In genomic region chr7:98280791-98281756, GRCh38 we compare ENCODE assay signal across 8 cellular contexts. TPM values are rescaled to one million over a fixed set of nuclear protein-coding genes. Genes with fewer than 3 reads are reported as not detected.
DNase-seq lines count a peak whose midpoint lies in the region; ATAC-seq and TF ChIP-seq lines count a peak whose summit lies in the region.

Gene BRI3 (plus strand): TSS chr7:98281686. CDS start chr7:98281796, 110 bp downstream.

- H3K9me3 ChIP-seq in DND-41 (ENCODE audit: insufficient read depth, low read length, severe bottlenecking): no peaks in the 10 kb centered on the region
- no peaks in the 10 kb centered on the region for H3K9me3 ChIP-seq in stomach smooth muscle (ENCODE audit: control insufficient read depth in 2 of 2, low read length in 2 of 2)

- H3K9me3 Mint-ChIP-seq in neural crest cell: no peaks in the 10 kb centered on the region

- H3K4me2 ChIP-seq in DND-41 (ENCODE audit: insufficient read depth, low read length): peak within 1 kb of the TSS; percentile 100

- peaks cover 23% of the 10 kb centered on the region for H3K4me1 Mint-ChIP-seq in neural crest cell

- H3K4me1 ChIP-seq in DND-41 (ENCODE audit: insufficient read depth, low read length): peaks cover 41% of the 10 kb centered on the region
- peaks cover 49% of the 10 kb centered on the region for H3K4me1 ChIP-seq in stomach smooth muscle (ENCODE audit: control insufficient read depth, insufficient read depth, low read length)

- peak; percentile 82 for ATAC-seq in DND-41 (ENCODE audit: insufficient read depth, low read depth)
- ATAC-seq in GM21786 (IDR thresholded peaks at IDR 0.05; ENCODE audit: unreplicated experiment): peak; percentile 85

- H3K27ac Mint-ChIP-seq in neural crest cell (ENCODE audit: unreplicated experiment): peak within 1 kb of the TSS; percentile 57

- H3K27me3 ChIP-seq in DND-41 (ENCODE audit: insufficient read depth, low read length, poor library complexity): no peaks in the 10 kb centered on the region
- H3K27me3 ChIP-seq in stomach smooth muscle (ENCODE audit: control insufficient read depth in 1 of 2, insufficient read depth in 2 of 2, low read length in 2 of 2): no peaks in the 10 kb centered on the region

- TF ChIP-seq POLR2A in Raji (IDR thresholded peaks at IDR 0.05; ENCODE audit: insufficient read depth, low read depth, low read length): peak; percentile 54

- DNase-seq in DND-41 (peak; percentile 88), LNCaP clone FGC (ENCODE audit: low read depth) (peak; percentile 83), fibroblast of villous mesenchyme (ENCODE audit: low read depth) (peak; percentile 92), neural crest cell (ENCODE audit: low read depth, low spot score) (peak; percentile 73)
- peak; percentile 95 for DNase-seq in activated effector memory CD4-positive, alpha-beta T cell treated with anti-CD3 and anti-CD28 coated beads, Interleukin-2, amount 50 U/mL, for 16 hours

- peaks cover 44% of the 10 kb centered on the region for H3K79me2 ChIP-seq in DND-41 (ENCODE audit: insufficient read depth, low read length)

- no peaks in the 10 kb centered on the region for H3K27me3 Mint-ChIP-seq in neural crest cell (ENCODE audit: low read depth)

- H2AFZ ChIP-seq in DND-41 (ENCODE audit: low read depth, low read length): peak within 1 kb of the TSS; percentile 93

- H3K27ac ChIP-seq in DND-41 (ENCODE audit: low read length) (peak within 1 kb of the TSS; percentile 79), stomach smooth muscle (ENCODE audit: low read length) (peak within 1 kb of the TSS; percentile 53)

- no peak for TF ChIP-seq CTCF in DND-41 (IDR thresholded peaks at IDR 0.05; ENCODE audit: borderline replicate concordance, extremely low read depth, low read length, poor library complexity, severe bottlenecking)
- no peak for TF ChIP-seq CTCF in LNCaP clone FGC (IDR thresholded peaks at IDR 0.05; ENCODE audit: control insufficient read depth, extremely low read depth, insufficient read depth)
- no peak for TF ChIP-seq CTCF in fibroblast of villous mesenchyme (IDR thresholded peaks at IDR 0.05; ENCODE audit: insufficient read depth, low read depth, low read length)
- no peak for TF ChIP-seq CTCF in neural crest cell (conservative IDR thresholded peaks at IDR 0.05)

- H3K4me3 ChIP-seq in DND-41 (ENCODE audit: low read depth in 1 of 2, low read length in 2 of 2) (peak within 1 kb of the TSS; percentile 46 to 96), LNCaP clone FGC (ENCODE audit: low read depth, low read length) (peak within 1 kb of the TSS; percentile 93), fibroblast of villous mesenchyme (ENCODE audit: low read depth, low read length) (peak within 1 kb of the TSS; percentile 95), stomach smooth muscle (ENCODE audit: low read length in 2 of 2) (peak within 1 kb of the TSS; percentile 89 to 92)

- no peaks in the 10 kb centered on the region for H3K36me3 Mint-ChIP-seq in neural crest cell (ENCODE audit: low read depth)

- peaks cover 39% of the 10 kb centered on the region for H4K20me1 ChIP-seq in DND-41 (ENCODE audit: insufficient read depth, low read length)

- peak within 1 kb of the TSS; percentile 83 for H3K9ac ChIP-seq in DND-41 (ENCODE audit: low read depth, low read length)
- peak within 1 kb of the TSS; percentile 80 to 85 for H3K9ac ChIP-seq in stomach smooth muscle (ENCODE audit: low read length in 2 of 2)

- H3K4me3 Mint-ChIP-seq in neural crest cell: peak within 1 kb of the TSS; percentile 92

- H3K36me3 ChIP-seq in DND-41 (ENCODE audit: insufficient read depth, low read length): peaks cover 38% of the 10 kb centered on the region
- H3K36me3 ChIP-seq in stomach smooth muscle (ENCODE audit: control insufficient read depth in 2 of 2, insufficient read depth in 2 of 2, low read length in 2 of 2): no peaks in the 10 kb centered on the region

RNA-seq across cellular contexts. Expression of gene BRI3, which starts in this region (rescaled TPM):
- total RNA-seq in fibroblast of villous mesenchyme: 59.6 and 68.6 TPM in 2 replicates
- 112 and 119 TPM in 2 replicates for total RNA-seq in neural crest cell

Comparison
In these comparisons a context has a peak if more than half of its experiments do, and no peak if none do; other contexts are left out.
1. Peak in every context shown above with its lines: DNase-seq, ATAC-seq, H3K4me3 ChIP-seq and H3K27ac ChIP-seq.